Comparison of ENCODE assay signal across 1 cellular context in genomic region chr19:38731654-38732301, GRCh38.
TF ChIP-seq lines count a peak whose summit lies in the region.

No MANE protein-coding gene starts in this region.

TF ChIP-seq in H1, 55 proteins besides CTCF, POLR2A, EP300 and RAD21:
- no peak for TF ChIP-seq ATF2 (IDR thresholded peaks at IDR 0.05; ENCODE audit: low read length)
- peak; percentile 48; the same call in 1 of the 2 replicates for TF ChIP-seq POLR2AphosphoS5 (IDR thresholded peaks at IDR 0.05; ENCODE audit: low read depth, low read length)
- TF ChIP-seq MAFK (IDR thresholded peaks at IDR 0.05; ENCODE audit: low read depth, low read length) = no peak
